Comparison of ENCODE assay signal across 1 cellular context in the genomic region with DNA sequence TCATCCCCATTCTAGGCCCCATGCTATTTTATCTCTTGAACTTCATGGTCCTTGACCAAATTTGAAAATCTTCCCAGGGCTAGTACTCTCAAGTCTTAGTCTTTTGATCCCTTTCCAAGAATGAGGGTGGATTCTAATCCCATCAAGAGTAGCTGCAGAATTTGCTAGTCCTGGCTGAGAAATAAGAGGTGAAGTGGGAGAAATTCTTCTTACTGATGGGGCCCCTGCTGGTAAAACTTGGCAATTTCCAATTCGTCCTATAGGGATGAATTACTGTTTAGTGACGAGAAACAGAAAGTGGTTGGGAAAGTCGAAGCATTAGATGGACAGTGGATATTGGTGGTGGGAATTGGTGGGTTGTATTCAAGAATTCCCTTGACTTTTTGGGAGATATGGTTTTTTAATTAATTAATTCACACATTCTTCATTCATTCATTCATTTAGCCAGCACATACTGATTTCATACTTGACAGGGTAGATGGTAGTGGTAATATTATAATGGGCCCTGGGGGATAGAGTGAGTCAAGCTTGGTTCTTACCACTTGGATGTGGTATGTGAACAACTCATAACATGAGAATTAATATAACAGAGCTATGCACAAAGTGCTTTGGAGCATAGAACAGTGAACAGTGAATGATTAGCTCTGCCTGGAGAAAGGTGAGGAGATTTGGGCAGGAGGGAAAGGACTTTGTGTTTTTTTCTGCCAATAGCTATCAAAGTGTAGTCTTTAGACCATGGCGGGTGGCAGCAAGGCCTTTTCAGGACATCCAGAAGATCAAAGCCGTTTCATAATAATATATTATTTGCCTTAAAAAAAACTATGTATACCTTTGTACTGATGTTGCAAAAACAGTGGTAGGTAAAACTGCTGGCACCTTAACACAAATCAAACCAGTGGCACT.
TF ChIP-seq lines count a peak whose summit lies in the region.

No MANE protein-coding gene starts in this region.

TF ChIP-seq in GM23338, 12 proteins besides CTCF, POLR2A, EP300 and RAD21 (continued from another document):
- no peak for TF ChIP-seq ZNF462 (CRISPR knock-in tag; IDR thresholded peaks at IDR 0.05)
- TF ChIP-seq POLR2AphosphoS5 (IDR thresholded peaks at IDR 0.05; ENCODE audit: low read depth) = no peak
- TF ChIP-seq JUNB (IDR thresholded peaks at IDR 0.05; ENCODE audit: unreplicated experiment) = no peak
- TF ChIP-seq, protein P1, sequence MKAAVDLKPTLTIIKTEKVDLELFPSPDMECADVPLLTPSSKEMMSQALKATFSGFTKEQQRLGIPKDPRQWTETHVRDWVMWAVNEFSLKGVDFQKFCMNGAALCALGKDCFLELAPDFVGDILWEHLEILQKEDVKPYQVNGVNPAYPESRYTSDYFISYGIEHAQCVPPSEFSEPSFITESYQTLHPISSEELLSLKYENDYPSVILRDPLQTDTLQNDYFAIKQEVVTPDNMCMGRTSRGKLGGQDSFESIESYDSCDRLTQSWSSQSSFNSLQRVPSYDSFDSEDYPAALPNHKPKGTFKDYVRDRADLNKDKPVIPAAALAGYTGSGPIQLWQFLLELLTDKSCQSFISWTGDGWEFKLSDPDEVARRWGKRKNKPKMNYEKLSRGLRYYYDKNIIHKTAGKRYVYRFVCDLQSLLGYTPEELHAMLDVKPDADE (IDR thresholded peaks at IDR 0.05) = no peak
